ENCODE assay signal across 25 cellular contexts in genomic region chr5:95130951-95131350, GRCh38.
DNase-seq lines count a peak whose midpoint lies in the region; ATAC-seq, FAIRE-seq and TF ChIP-seq lines count a peak whose summit lies in the region.
"Had no signal": no experiment of that assay in that cellular context is flagged by ENCODE, and none has a peak within 500 bp of the region (broad histone marks: within the 10 kb centered on the region; RNA-seq: fewer than 3 reads in every experiment).

No MANE protein-coding gene starts in this region.

- no peaks in the 10 kb centered on the region for H3K9me1 ChIP-seq in endothelial cell of umbilical vein (replicated peaks; ENCODE audit: control insufficient read depth, extremely low read depth, insufficient read depth, low read length)

- H4K20me1 ChIP-seq in endothelial cell of umbilical vein (replicated peaks; ENCODE audit: control insufficient read depth, extremely low read depth, insufficient read depth, low read length), result no peaks in the 10 kb centered on the region

- H3K79me2 ChIP-seq in endothelial cell of umbilical vein (ENCODE audit: control insufficient read depth, insufficient read depth, low read length), result no peaks in the 10 kb centered on the region

- H3K4me3 Mint-ChIP-seq in HFFc6 (no peak overlapping the region), WTC11 (no peak overlapping the region)
- H3K4me3 Mint-ChIP-seq: activated CD4-positive, alpha-beta memory T cell treated with anti-CD3 and anti-CD28 coated beads for 36 hours; activated naive CD4-positive, alpha-beta T cell treated with anti-CD3 and anti-CD28 coated beads for 36 hours had no signal

- ATAC-seq in WTC11, result no peak; the same call in 1 of the 2 replicates
- no peak for ATAC-seq in upper lobe of right lung
- ATAC-seq in GM21528 (IDR thresholded peaks at IDR 0.05; ENCODE audit: low FRiP score, unreplicated experiment), result no peak

- H3K4me3 ChIP-seq in endothelial cell of umbilical vein (replicated peaks in 1 of 3; ENCODE audit: insufficient read depth in 1 of 3, low read depth in 1 of 3, low read length in 3 of 3) (no peak overlapping the region), upper lobe of right lung (no peak overlapping the region)
- H3K4me3 ChIP-seq: adrenal gland, skin epidermis, upper lobe of left lung had no signal

- H3K27me3 ChIP-seq in endothelial cell of umbilical vein (ENCODE audit: control insufficient read depth in 2 of 2, insufficient read depth in 2 of 2, low read length in 2 of 2), result peaks cover 1 to 3% of the 10 kb centered on the region in 2 experiments
- H3K27me3 ChIP-seq in upper lobe of right lung, result no peaks in the 10 kb centered on the region
- H3K27me3 ChIP-seq: adrenal gland, upper lobe of left lung had no signal

- H3K36me3 ChIP-seq in endothelial cell of umbilical vein (ENCODE audit: control insufficient read depth in 2 of 2, extremely low read depth in 1 of 2, insufficient read depth in 2 of 2, low read length in 2 of 2), result no peaks in the 10 kb centered on the region
- no peaks in the 10 kb centered on the region for H3K36me3 ChIP-seq in upper lobe of right lung
- H3K36me3 ChIP-seq: adrenal gland, upper lobe of left lung had no signal

- TF ChIP-seq CTCF in HFFc6 (IDR thresholded peaks at IDR 0.05) (no peak), WTC11 (IDR thresholded peaks at IDR 0.05) (no peak), endothelial cell of umbilical vein (IDR thresholded peaks at IDR 0.05; ENCODE audit: extremely low read depth in 1 of 2, insufficient read depth in 1 of 2, low read depth in 1 of 2, low read length in 2 of 2) (no peak), upper lobe of right lung (IDR thresholded peaks at IDR 0.05) (no peak)

- FAIRE-seq in endothelial cell of umbilical vein (lab: Jason Lieb, UNC), result no peak
- FAIRE-seq: colon had no signal

- CTCF ChIA-PET in WTC11 (lab: Charles Lee), result no interaction called here
- CTCF ChIA-PET in endothelial cell of umbilical vein (lab: Charles Lee), result no interaction called here

- dilution Hi-C loops in endothelial cell of umbilical vein (cut with MboI; ENCODE audit: extremely low pct_ligation_motif_present, low sequenced_read_pairs), result no loop called here

- H2AFZ ChIP-seq in endothelial cell of umbilical vein (ENCODE audit: low read depth, low read length), result no peak overlapping the region

- H3K4me2 ChIP-seq in endothelial cell of umbilical vein (ENCODE audit: insufficient read depth, low read length), result no peak overlapping the region
- H3K4me2 ChIP-seq: KMS-11 had no signal

- H3K9me3 Mint-ChIP-seq in HFFc6 (no peaks in the 10 kb centered on the region), WTC11 (peaks cover 5% of the 10 kb centered on the region)
- H3K9me3 Mint-ChIP-seq: activated CD4-positive, alpha-beta memory T cell treated with anti-CD3 and anti-CD28 coated beads for 36 hours had no signal

- H3K27ac ChIP-seq in endothelial cell of umbilical vein (ENCODE audit: insufficient read depth, low read depth, low read length) (no peak overlapping the region), upper lobe of right lung (no peak overlapping the region)
- H3K27ac ChIP-seq: adrenal gland, C4-2B, KMS-11, skin epidermis, upper lobe of left lung had no signal

- TF ChIP-seq POLR2A in endothelial cell of umbilical vein (IDR thresholded peaks at IDR 0.05; ENCODE audit: low read depth, low read length), result no peak

- BruUV-seq in endothelial cell of umbilical vein (replicated peaks; lab: Mats Ljungman, UMichigan), result no TSS peak

- POLR2A ChIA-PET in WTC11 (lab: Charles Lee), result no interaction called here
- POLR2A ChIA-PET in endothelial cell of umbilical vein (lab: Charles Lee), result no interaction called here

- H3K27me3 Mint-ChIP-seq in HFFc6 (ENCODE audit: insufficient read depth) (peaks cover 3% of the 10 kb centered on the region), WTC11 (ENCODE audit: low read depth) (no peaks in the 10 kb centered on the region)
- H3K27me3 Mint-ChIP-seq: activated CD4-positive, alpha-beta memory T cell treated with anti-CD3 and anti-CD28 coated beads for 36 hours had no signal

- H3K4me1 ChIP-seq in endothelial cell of umbilical vein (ENCODE audit: control insufficient read depth, extremely low read depth, insufficient read depth, low read length) (no peaks in the 10 kb centered on the region), upper lobe of right lung (no peaks in the 10 kb centered on the region)
- H3K4me1 ChIP-seq: adrenal gland, upper lobe of left lung had no signal

- no peak overlapping the region for H3K9ac ChIP-seq in endothelial cell of umbilical vein (replicated peaks; ENCODE audit: extremely low read depth, insufficient read depth, low read length)
- H3K9ac ChIP-seq: KMS-11 had no signal

- H3K4me1 Mint-ChIP-seq in HFFc6 (ENCODE audit: low read depth), result no peaks in the 10 kb centered on the region
- H3K4me1 Mint-ChIP-seq in WTC11, result peaks cover 2% of the 10 kb centered on the region; the same call in 1 of the 2 replicates

- DNase-seq in HFFc6, result peak; percentile 19
- no peak for DNase-seq in WTC11 (ENCODE audit: low spot score)
- peak; percentile 40 for DNase-seq in endothelial cell of umbilical vein (ENCODE audit: low read depth, low spot score)
- peak; percentile 45 for DNase-seq in myocyte (ENCODE audit: low read depth)
- no peak for DNase-seq in A172 (ENCODE audit: low spot score)
- no peak for DNase-seq in upper lobe of right lung
- DNase-seq: activated CD4-positive, alpha-beta memory T cell treated with anti-CD3 and anti-CD28 coated beads for 36 hours; activated CD4-positive, alpha-beta T cell treated with anti-CD3 and anti-CD28 coated beads for 1 hour; activated CD8-positive, alpha-beta memory T cell treated with anti-CD3 and anti-CD28 coated beads, Interleukin-2, amount 50 U/mL, for 4 hours; activated naive CD4-positive, alpha-beta T cell treated with anti-CD3 and anti-CD28 coated beads for 36 hours; adrenal gland; COR-L47; effector memory CD4-positive, alpha-beta T cell; foreskin fibroblast; GDM1; NCI-H1436 treated with DMSO at 0.1 percent for 48 hours; Right ventricle myocardium superior; stimulated activated naive CD4-positive, alpha-beta T cell; T-helper 2 cell; upper lobe of left lung had no signal

- intact Hi-C loops in endothelial cell of umbilical vein (cut with micrococcal nuclease) (no loop called here), upper lobe of right lung (cut with DNase I) (no loop called here)

- H3K36me3 Mint-ChIP-seq in HFFc6 (ENCODE audit: low read depth) (no peaks in the 10 kb centered on the region), WTC11 (no peaks in the 10 kb centered on the region)
- H3K36me3 Mint-ChIP-seq: activated CD4-positive, alpha-beta memory T cell treated with anti-CD3 and anti-CD28 coated beads for 36 hours had no signal

- H3K9me3 ChIP-seq in endothelial cell of umbilical vein (replicated peaks; ENCODE audit: control insufficient read depth, insufficient read depth, low read length), result no peaks in the 10 kb centered on the region
- no peaks in the 10 kb centered on the region for H3K9me3 ChIP-seq in upper lobe of right lung
- H3K9me3 ChIP-seq: adrenal gland, upper lobe of left lung had no signal

- H3K27ac Mint-ChIP-seq in HFFc6 (no peak overlapping the region), WTC11 (peak overlapping the region; percentile 39; the same call in 1 of the 2 replicates)
- H3K27ac Mint-ChIP-seq: activated CD4-positive, alpha-beta memory T cell treated with anti-CD3 and anti-CD28 coated beads for 36 hours; activated naive CD4-positive, alpha-beta T cell treated with anti-CD3 and anti-CD28 coated beads for 36 hours had no signal

TF ChIP-seq in WTC11, 78 proteins besides CTCF, POLR2A, EP300 and RAD21 (continues in another document):
- TF ChIP-seq TP53 (CRISPR knock-in tag; IDR thresholded peaks at IDR 0.05), result no peak
- TF ChIP-seq, protein P1, sequence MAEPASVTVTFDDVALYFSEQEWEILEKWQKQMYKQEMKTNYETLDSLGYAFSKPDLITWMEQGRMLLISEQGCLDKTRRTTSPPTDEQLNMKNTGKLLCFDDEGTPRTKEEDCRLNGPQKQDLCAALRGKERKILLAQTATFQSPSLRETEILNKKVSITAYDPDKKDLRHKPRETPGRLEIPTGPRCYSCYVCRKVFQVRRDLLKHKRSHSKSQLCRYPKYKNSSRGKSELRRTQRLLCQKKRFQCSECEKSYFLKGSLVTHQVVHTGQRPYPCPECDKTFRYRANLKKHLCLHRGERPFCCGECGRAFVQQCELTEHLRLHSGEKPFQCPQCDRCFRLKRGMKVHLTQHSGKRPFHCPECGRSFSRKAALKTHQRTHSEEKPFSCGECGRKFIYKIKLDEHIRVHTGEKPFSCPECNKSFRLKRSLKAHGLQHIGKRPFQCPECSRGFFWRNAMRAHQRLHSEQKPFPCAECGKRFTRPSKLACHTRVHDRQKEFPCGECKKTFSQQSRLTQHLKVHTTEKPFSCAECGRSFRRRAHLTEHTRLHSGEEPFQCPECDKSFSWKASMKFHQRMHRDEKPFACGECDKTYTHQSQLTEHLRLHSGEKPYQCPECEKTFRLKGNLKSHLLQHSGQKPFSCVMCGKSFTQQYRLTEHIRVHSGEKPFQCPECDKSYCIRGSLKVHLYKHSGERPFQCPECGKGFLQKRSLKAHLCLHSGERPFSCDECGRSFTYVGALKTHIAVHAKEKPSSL (CRISPR knock-in tag; conservative IDR thresholded peaks at IDR 0.05), result no peak
- no peak for TF ChIP-seq ZNF416 (CRISPR knock-in tag; IDR thresholded peaks at IDR 0.05)
- no peak for TF ChIP-seq NFYB (CRISPR knock-in tag; conservative IDR thresholded peaks at IDR 0.05; ENCODE audit: low read depth)
- no peak for TF ChIP-seq ATF1 (CRISPR knock-in tag; IDR thresholded peaks at IDR 0.05)

TF ChIP-seq in endothelial cell of umbilical vein, 7 proteins besides CTCF, POLR2A, EP300 and RAD21:
- TF ChIP-seq JUN (IDR thresholded peaks at IDR 0.05; ENCODE audit: borderline replicate concordance, insufficient read depth, insufficient read length, low read depth) (no peak), POLR2AphosphoS5 (IDR thresholded peaks at IDR 0.05; ENCODE audit: insufficient read depth, low read depth, low read length) (no peak), MYC (IDR thresholded peaks at IDR 0.05; ENCODE audit: low read depth, low read length) (no peak), FOS (IDR thresholded peaks at IDR 0.05; ENCODE audit: borderline replicate concordance, insufficient read depth, low read length) (no peak), EZH2 (IDR thresholded peaks at IDR 0.05; ENCODE audit: borderline replicate concordance, low read depth, low read length, severe bottlenecking) (no peak), GATA2 (IDR thresholded peaks at IDR 0.05; ENCODE audit: insufficient read depth, insufficient read length, low read depth, low read length) (no peak)
- TF ChIP-seq, protein P2, sequence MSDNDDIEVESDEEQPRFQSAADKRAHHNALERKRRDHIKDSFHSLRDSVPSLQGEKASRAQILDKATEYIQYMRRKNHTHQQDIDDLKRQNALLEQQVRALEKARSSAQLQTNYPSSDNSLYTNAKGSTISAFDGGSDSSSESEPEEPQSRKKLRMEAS (IDR thresholded peaks at IDR 0.05; ENCODE audit: insufficient read depth, insufficient read length), result no peak
TF ChIP-seq in endothelial cell of umbilical vein: peak in this region for 0.

Comparison
In these comparisons a context has a peak if more than half of its experiments do, and no peak if none do; other contexts are left out.
1. DNase-seq: peak in HFFc6 (single experiment), endothelial cell of umbilical vein (single experiment) and myocyte (single experiment); none in WTC11 (single experiment), A172 (single experiment) and upper lobe of right lung (single experiment).